In the genomic region with DNA sequence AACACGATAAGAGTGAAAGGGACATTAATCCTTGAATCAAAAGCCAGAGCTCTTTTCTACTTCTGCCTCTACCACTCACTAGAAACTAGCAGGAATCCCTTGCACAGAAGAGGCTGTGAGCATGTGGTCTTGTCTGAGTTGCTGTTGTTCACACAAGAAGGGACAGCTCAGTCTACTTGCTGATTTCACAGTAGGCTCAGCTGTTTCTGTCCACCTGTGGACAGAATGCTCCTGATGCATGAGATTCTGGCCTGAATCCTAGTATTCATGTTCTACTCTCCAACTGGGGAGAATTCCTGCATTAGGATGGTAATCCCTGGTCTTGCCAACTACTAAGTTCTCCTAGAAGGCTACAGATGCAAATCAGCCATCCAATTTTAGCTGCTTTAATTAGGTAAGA, we compare ENCODE assay signal across 23 cellular contexts.
"Had no signal": no experiment of that assay in that cellular context is flagged by ENCODE, and none has a peak within 500 bp of the region (broad histone marks: within the 10 kb centered on the region; RNA-seq: fewer than 3 reads in every experiment).

No MANE protein-coding gene starts in this region.

- ATAC-seq: K562 had no signal

- H3K27ac ChIP-seq: HL-60, KMS-11 had no signal

- H3K9me3 ChIP-seq: SK-N-SH had no signal

- DNase-seq: Kasumi-1, MV-4-11, NCI-H1048, NCI-H1105, NCI-H1417, NCI-H1436 treated with DMSO at 0.1 percent for 48 hours, NCI-H1694, NCI-H187 treated with DMSO at 0.1 percent for 48 hours, NCI-H2029 treated with DMSO at 0.1 percent for 48 hours, NCI-H2171 treated with DMSO at 0.1 percent for 48 hours, NCI-H345, NCI-H446 treated with DMSO at 0.1 percent for 48 hours, NCI-H510A treated with DMSO at 0.1 percent for 48 hours, NCI-H526, Right ventricle myocardium superior, RPMI8226, SIG-M5, SK-N-SH had no signal

- H3K4me2 ChIP-seq: KMS-11, SK-N-SH had no signal

- H3K9ac ChIP-seq: KMS-11, SK-N-SH had no signal

- H3K4me3 ChIP-seq: K562 had no signal

- FAIRE-seq: HTR-8/SVneo, K562, RCC 7860 had no signal
